8 cellular contexts compared by ENCODE assay signal in the genomic region with DNA sequence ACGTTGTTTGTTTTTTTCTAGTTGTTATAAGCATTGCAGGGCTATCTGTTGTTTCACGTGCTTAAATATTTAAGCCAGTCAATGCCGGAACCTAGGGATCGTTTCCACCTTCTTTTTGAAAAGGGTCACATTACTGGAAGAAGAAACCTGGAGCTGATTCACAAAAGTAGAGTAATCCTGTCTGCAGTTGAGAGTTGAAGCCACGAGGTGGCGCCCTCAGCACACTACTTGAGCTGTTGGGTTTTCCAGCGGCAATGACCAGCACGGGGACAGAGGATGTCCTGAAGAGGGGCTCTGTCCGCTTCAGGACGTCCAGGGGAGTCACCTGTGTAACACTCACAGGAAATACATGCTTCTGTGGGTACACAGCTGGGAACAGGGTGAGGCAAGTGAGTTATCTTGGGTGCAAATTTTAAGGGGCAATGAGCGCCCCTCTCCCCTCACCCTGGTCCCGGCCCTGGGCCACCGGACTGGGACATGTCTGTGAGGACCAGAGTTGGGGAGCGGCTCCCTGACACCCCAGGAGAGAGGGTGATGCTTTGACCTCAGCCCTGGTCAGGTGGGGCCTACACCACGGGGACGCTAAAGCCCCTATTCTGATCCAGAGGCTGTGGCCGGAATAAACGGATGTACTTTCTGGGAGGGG. TPM values are rescaled to one million over a fixed set of nuclear protein-coding genes. Genes with fewer than 3 reads are reported as not detected.
DNase-seq lines count a peak whose midpoint lies in the region; ATAC-seq, FAIRE-seq and TF ChIP-seq lines count a peak whose summit lies in the region.

No MANE protein-coding gene starts in this region.

- H3K27me3 ChIP-seq in pancreas = no peaks in the 10 kb centered on the region

- no peaks in the 10 kb centered on the region for H3K36me3 ChIP-seq in pancreas

- H3K9me3 Mint-ChIP-seq in activated naive CD4-positive, alpha-beta T cell treated with anti-CD3 and anti-CD28 coated beads, Interleukin-2, amount 10 ng/mL, durations not matched to agents 7 days and 5 days = no peaks in the 10 kb centered on the region
- H3K9me3 Mint-ChIP-seq in glutamatergic neuron (ENCODE audit: unreplicated experiment) = peaks cover 8% of the 10 kb centered on the region

- TF ChIP-seq CTCF in glutamatergic neuron (IDR thresholded peaks at IDR 0.05; ENCODE audit: partially characterized antibody, unreplicated experiment) = peak; percentile 98
- TF ChIP-seq CTCF in pancreas (IDR thresholded peaks at IDR 0.05) = peak; percentile 67 to 84 (median 80)

- FAIRE-seq in pancreas (lab: Jason Lieb, UNC) = no peak

- intact Hi-C loops in pancreas (cut with DNase I) = loop anchor here in 2 of 3 donors (5.0 to 10.0 kb wide), 4 partner anchors 54 to 294 kb away; a partner anchor contains a TSS

- no peak for ATAC-seq in pancreas
- no peak for ATAC-seq in HG03469 (IDR thresholded peaks at IDR 0.05; ENCODE audit: unreplicated experiment)
- ATAC-seq in GM21619 (IDR thresholded peaks at IDR 0.05; ENCODE audit: unreplicated experiment) = no peak

- DNase-seq in DMS 273 treated with DMSO at 0.1 percent for 48 hours (lab: John Stamatoyannopoulos, UW) (peak; percentile 21), HuH-7.5 (ENCODE audit: low spot score) (peak; percentile 38), RPMI8226 (peak; percentile 73), glutamatergic neuron (peak; percentile 86), pancreas (peak; percentile 44 to 88 (median 75))
- peak; percentile 74 for DNase-seq in activated naive CD4-positive, alpha-beta T cell treated with anti-CD3 and anti-CD28 coated beads, Interleukin-2, amount 10 ng/mL, durations not matched to agents 7 days and 5 days

- H3K9me3 ChIP-seq in pancreas = no peaks in the 10 kb centered on the region

- H3K27me3 Mint-ChIP-seq in activated naive CD4-positive, alpha-beta T cell treated with anti-CD3 and anti-CD28 coated beads, Interleukin-2, amount 10 ng/mL, durations not matched to agents 7 days and 5 days = peaks cover 57% of the 10 kb centered on the region
- peaks cover 2% of the 10 kb centered on the region for H3K27me3 Mint-ChIP-seq in glutamatergic neuron (ENCODE audit: unreplicated experiment)

- H3K4me1 ChIP-seq in pancreas = no peaks in the 10 kb centered on the region

- H3K27ac Mint-ChIP-seq in activated naive CD4-positive, alpha-beta T cell treated with anti-CD3 and anti-CD28 coated beads, Interleukin-2, amount 10 ng/mL, durations not matched to agents 7 days and 5 days = no peak overlapping the region
- H3K27ac Mint-ChIP-seq in glutamatergic neuron (ENCODE audit: unreplicated experiment) = no peak overlapping the region

- no peaks in the 10 kb centered on the region for H3K36me3 Mint-ChIP-seq in activated naive CD4-positive, alpha-beta T cell treated with anti-CD3 and anti-CD28 coated beads, Interleukin-2, amount 10 ng/mL, durations not matched to agents 7 days and 5 days
- no peaks in the 10 kb centered on the region for H3K36me3 Mint-ChIP-seq in glutamatergic neuron (ENCODE audit: unreplicated experiment)

- H3K4me3 Mint-ChIP-seq in activated naive CD4-positive, alpha-beta T cell treated with anti-CD3 and anti-CD28 coated beads, Interleukin-2, amount 10 ng/mL, durations not matched to agents 7 days and 5 days = no peak overlapping the region
- no peak overlapping the region for H3K4me3 Mint-ChIP-seq in glutamatergic neuron (ENCODE audit: unreplicated experiment)

- no peak overlapping the region for H3K4me3 ChIP-seq in pancreas

- H3K27ac ChIP-seq in pancreas = no peak overlapping the region

- CTCF ChIA-PET in activated naive CD4-positive, alpha-beta T cell treated with anti-CD3 and anti-CD28 coated beads, Interleukin-2, amount 10 ng/mL, durations not matched to agents 7 days and 5 days (lab: Charles Lee) = interaction anchor here (0.6 to 4.4 kb wide), 38 partner anchors 20 to 863 kb away, joined by 3 to 48 read pairs (median 4); no protein-coding TSS in a partner anchor

- peaks cover 8% of the 10 kb centered on the region for H3K4me1 Mint-ChIP-seq in activated naive CD4-positive, alpha-beta T cell treated with anti-CD3 and anti-CD28 coated beads, Interleukin-2, amount 10 ng/mL, durations not matched to agents 7 days and 5 days
- peaks cover 8% of the 10 kb centered on the region for H3K4me1 Mint-ChIP-seq in glutamatergic neuron (ENCODE audit: low read depth, unreplicated experiment)

- WGBS in pancreas, 2 donors = 35 to 38% methylated on average over 18 of the region's 18 CpGs

RNA-seq across cellular contexts. Expression of a gene that starts 26.3 kb away (rescaled TPM):
- total RNA-seq in glutamatergic neuron (ENCODE audit: unreplicated experiment) = not detected
- 1 to 10 TPM in 3 of 6 donors, under 1 TPM in 3; 0.31 to 8.4 (median 0.99) TPM for total RNA-seq in pancreas
- polyA plus RNA-seq in pancreas = under 1 TPM; 0.14 to 0.34 TPM

RNA-seq across cellular contexts. Expression of a gene that starts 53.5 kb away (rescaled TPM):
- 10.0 TPM for total RNA-seq in glutamatergic neuron (ENCODE audit: unreplicated experiment)
- total RNA-seq in pancreas = 1 to 10 TPM; 1.1 to 6.0 (median 1.8) TPM
- 1 to 10 TPM; 1.8 to 2.3 TPM for polyA plus RNA-seq in pancreas

Comparison
In these comparisons a context has a peak if more than half of its experiments do, and no peak if none do; other contexts are left out.
1. DNase-seq: peak in every context shown above with its lines; median percentile 86 in glutamatergic neuron; 75 in pancreas; 74 in activated naive CD4-positive, alpha-beta T cell treated with anti-CD3 and anti-CD28 coated beads, Interleukin-2, amount 10 ng/mL, durations not matched to agents 7 days and 5 days; 73 in RPMI8226; 38 in HuH-7.5; 21 in DMS 273 treated with DMSO at 0.1 percent for 48 hours.